Comparison of ENCODE assay signal across 1 cellular context in the genomic region with DNA sequence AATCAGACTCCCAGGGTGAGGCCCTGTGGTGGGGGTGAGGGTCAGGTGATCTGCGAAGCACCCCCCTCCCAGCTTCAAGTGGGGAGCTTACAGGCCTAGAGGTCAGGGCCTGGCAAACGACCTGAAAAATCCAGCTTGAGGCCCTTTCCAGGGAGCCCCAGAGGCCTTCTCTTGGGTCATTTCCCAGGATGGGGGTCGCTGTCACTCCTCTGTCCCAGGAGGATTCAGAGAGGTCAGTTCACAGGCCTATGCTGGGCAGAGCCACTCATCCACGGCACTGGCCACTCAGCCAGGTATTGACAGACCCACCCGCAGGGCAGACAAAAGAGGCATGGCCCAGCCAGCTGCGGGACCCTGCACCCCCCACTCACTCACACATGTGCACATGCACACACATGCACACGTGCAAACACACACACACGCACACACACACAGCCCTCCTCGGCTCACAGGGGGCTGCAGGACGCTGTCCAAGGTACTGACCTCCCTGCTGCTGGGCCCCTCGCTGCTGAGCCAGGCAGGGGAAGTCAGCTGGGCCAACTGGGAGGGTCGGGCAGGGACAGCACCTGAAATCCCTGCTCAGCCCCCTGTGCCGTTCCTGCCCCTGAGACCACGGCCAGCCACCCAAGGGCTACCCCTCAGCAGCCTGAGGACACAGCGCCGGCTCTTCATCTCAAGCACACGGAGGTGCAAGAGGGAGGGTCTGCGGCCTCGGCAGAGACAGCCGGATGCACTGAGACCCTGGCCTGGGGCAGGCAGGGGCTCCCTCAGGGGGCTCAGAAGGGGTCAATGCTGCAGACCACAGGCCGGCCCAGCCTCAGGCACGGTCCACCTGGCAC.
TF ChIP-seq lines count a peak whose summit lies in the region.

No MANE protein-coding gene starts in this region.

TF ChIP-seq in HepG2, 621 proteins besides CTCF, POLR2A, EP300 and RAD21 (continued from another document and continues in another):
- TF ChIP-seq, protein P1, sequence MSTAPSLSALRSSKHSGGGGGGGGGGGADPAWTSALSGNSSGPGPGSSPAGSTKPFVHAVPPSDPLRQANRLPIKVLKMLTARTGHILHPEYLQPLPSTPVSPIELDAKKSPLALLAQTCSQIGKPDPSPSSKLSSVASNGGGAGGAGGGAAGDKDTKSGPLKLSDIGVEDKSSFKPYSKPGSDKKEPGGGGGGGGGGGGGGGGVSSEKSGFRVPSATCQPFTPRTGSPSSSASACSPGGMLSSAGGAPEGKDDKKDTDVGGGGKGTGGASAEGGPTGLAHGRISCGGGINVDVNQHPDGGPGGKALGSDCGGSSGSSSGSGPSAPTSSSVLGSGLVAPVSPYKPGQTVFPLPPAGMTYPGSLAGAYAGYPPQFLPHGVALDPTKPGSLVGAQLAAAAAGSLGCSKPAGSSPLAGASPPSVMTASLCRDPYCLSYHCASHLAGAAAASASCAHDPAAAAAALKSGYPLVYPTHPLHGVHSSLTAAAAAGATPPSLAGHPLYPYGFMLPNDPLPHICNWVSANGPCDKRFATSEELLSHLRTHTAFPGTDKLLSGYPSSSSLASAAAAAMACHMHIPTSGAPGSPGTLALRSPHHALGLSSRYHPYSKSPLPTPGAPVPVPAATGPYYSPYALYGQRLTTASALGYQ (CRISPR knock-in tag; IDR thresholded peaks at IDR 0.05) = peak; percentile 51; the same call in 1 of the 2 replicates
- TF ChIP-seq KLF13 (CRISPR knock-in tag; IDR thresholded peaks at IDR 0.05) (peak; percentile 78; the same call in 1 of the 2 replicates), ZNF121 (CRISPR knock-in tag; IDR thresholded peaks at IDR 0.05) (peak; percentile 45; the same call in 1 of the 2 replicates), EZH2 (conservative IDR thresholded peaks at IDR 0.05; ENCODE audit: low read depth, low read length) (no peak), ZNF530 (CRISPR knock-in tag; IDR thresholded peaks at IDR 0.05; ENCODE audit: low read depth) (peak; percentile 96), RFX1 (IDR thresholded peaks at IDR 0.05) (no peak), ZNF556 (CRISPR knock-in tag; IDR thresholded peaks at IDR 0.05; ENCODE audit: borderline replicate concordance) (peak; percentile 86), TEAD3 (CRISPR knock-in tag; optimal IDR thresholded peaks at IDR 0.05; ENCODE audit: borderline replicate concordance) (peak; percentile 74), ZNF33B (CRISPR knock-in tag; IDR thresholded peaks at IDR 0.05) (peak; percentile 86; the same call in 1 of the 2 replicates), ZNF354B (CRISPR knock-in tag; IDR thresholded peaks at IDR 0.05) (0 out of 2 replicates have a peak, but pooled peaks have one; percentile 87), RORA (CRISPR knock-in tag; IDR thresholded peaks at IDR 0.05) (no peak), ZNF543 (CRISPR knock-in tag; IDR thresholded peaks at IDR 0.05) (peak; percentile 95), ZNF607 (CRISPR knock-in tag; IDR thresholded peaks at IDR 0.05; ENCODE audit: borderline replicate concordance) (peak; percentile 100), ZSCAN31 (CRISPR knock-in tag; IDR thresholded peaks at IDR 0.05; ENCODE audit: low read depth) (peak; percentile 93), ZNF547 (CRISPR knock-in tag; IDR thresholded peaks at IDR 0.05) (peak; percentile 97), MED13 (CRISPR knock-in tag; IDR thresholded peaks at IDR 0.05) (0 out of 2 replicates have a peak, but pooled peaks have one; percentile 76), NPAS2 (CRISPR knock-in tag; IDR thresholded peaks at IDR 0.05; ENCODE audit: borderline replicate concordance) (peak; percentile 94; the same call in 1 of the 2 replicates), SAFB2 (CRISPR knock-in tag; IDR thresholded peaks at IDR 0.05; ENCODE audit: borderline replicate concordance, low read depth) (peak; percentile 94; the same call in 1 of the 2 replicates), TBX2 (CRISPR knock-in tag; IDR thresholded peaks at IDR 0.05; ENCODE audit: borderline replicate concordance) (peak; percentile 92), ZNF562 (CRISPR knock-in tag; IDR thresholded peaks at IDR 0.05; ENCODE audit: borderline replicate concordance) (no peak), ZNF781 (CRISPR knock-in tag; IDR thresholded peaks at IDR 0.05; ENCODE audit: borderline replicate concordance, not compliant biosample characterization) (peak; percentile 98), KDM5A (IDR thresholded peaks at IDR 0.05; ENCODE audit: borderline replicate concordance, low read length) (no peak), ZNF75D (CRISPR knock-in tag; IDR thresholded peaks at IDR 0.05; ENCODE audit: borderline replicate concordance) (no peak), CEBPB (IDR thresholded peaks at IDR 0.05; ENCODE audit: borderline replicate concordance, low read depth, low read length) (no peak), HDAC1 (CRISPR knock-in tag; IDR thresholded peaks at IDR 0.05) (peak; percentile 80), ZNF296 (CRISPR knock-in tag; conservative IDR thresholded peaks at IDR 0.05) (peak; percentile 96), SIX1 (CRISPR knock-in tag; IDR thresholded peaks at IDR 0.05; ENCODE audit: borderline replicate concordance) (no peak), MZF1 (CRISPR knock-in tag; IDR thresholded peaks at IDR 0.05; ENCODE audit: borderline replicate concordance) (peak; percentile 98), KAT2B (IDR thresholded peaks at IDR 0.05; ENCODE audit: borderline replicate concordance, low read depth, low read length) (no peak), GABPA (IDR thresholded peaks at IDR 0.05; ENCODE audit: low read depth, low read length) (no peak), GABPA (CRISPR knock-in tag; IDR thresholded peaks at IDR 0.05; ENCODE audit: low read depth) (no peak), FOXP1 (IDR thresholded peaks at IDR 0.05) (no peak), FOXP1 (CRISPR knock-in tag; IDR thresholded peaks at IDR 0.05) (0 out of 2 replicates have a peak, but pooled peaks have one; percentile 22), ZFY (CRISPR knock-in tag; IDR thresholded peaks at IDR 0.05) (peak; percentile 54; the same call in 1 of the 2 replicates), ZNF703 (CRISPR knock-in tag; IDR thresholded peaks at IDR 0.05; ENCODE audit: borderline replicate concordance) (peak; percentile 30; the same call in 1 of the 2 replicates), ASH2L (IDR thresholded peaks at IDR 0.05; ENCODE audit: insufficient read length, low read depth, low read length) (no peak), TGIF2 (CRISPR knock-in tag; IDR thresholded peaks at IDR 0.05) (peak; percentile 98), JUND (CRISPR knock-in tag; IDR thresholded peaks at IDR 0.05) (peak; percentile 80; the same call in 1 of the 2 replicates), ZNF253 (CRISPR knock-in tag; IDR thresholded peaks at IDR 0.05; ENCODE audit: borderline replicate concordance) (peak; percentile 90), GABPB1 (CRISPR knock-in tag; IDR thresholded peaks at IDR 0.05) (peak; percentile 73)
- TF ChIP-seq, protein P2, sequence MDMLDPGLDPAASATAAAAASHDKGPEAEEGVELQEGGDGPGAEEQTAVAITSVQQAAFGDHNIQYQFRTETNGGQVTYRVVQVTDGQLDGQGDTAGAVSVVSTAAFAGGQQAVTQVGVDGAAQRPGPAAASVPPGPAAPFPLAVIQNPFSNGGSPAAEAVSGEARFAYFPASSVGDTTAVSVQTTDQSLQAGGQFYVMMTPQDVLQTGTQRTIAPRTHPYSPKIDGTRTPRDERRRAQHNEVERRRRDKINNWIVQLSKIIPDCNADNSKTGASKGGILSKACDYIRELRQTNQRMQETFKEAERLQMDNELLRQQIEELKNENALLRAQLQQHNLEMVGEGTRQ (IDR thresholded peaks at IDR 0.05; ENCODE audit: low read depth, low read length) = no peak
- TF ChIP-seq, protein P2 (CRISPR knock-in tag; IDR thresholded peaks at IDR 0.05; ENCODE audit: borderline replicate concordance) = no peak
- TF ChIP-seq, protein P3, sequence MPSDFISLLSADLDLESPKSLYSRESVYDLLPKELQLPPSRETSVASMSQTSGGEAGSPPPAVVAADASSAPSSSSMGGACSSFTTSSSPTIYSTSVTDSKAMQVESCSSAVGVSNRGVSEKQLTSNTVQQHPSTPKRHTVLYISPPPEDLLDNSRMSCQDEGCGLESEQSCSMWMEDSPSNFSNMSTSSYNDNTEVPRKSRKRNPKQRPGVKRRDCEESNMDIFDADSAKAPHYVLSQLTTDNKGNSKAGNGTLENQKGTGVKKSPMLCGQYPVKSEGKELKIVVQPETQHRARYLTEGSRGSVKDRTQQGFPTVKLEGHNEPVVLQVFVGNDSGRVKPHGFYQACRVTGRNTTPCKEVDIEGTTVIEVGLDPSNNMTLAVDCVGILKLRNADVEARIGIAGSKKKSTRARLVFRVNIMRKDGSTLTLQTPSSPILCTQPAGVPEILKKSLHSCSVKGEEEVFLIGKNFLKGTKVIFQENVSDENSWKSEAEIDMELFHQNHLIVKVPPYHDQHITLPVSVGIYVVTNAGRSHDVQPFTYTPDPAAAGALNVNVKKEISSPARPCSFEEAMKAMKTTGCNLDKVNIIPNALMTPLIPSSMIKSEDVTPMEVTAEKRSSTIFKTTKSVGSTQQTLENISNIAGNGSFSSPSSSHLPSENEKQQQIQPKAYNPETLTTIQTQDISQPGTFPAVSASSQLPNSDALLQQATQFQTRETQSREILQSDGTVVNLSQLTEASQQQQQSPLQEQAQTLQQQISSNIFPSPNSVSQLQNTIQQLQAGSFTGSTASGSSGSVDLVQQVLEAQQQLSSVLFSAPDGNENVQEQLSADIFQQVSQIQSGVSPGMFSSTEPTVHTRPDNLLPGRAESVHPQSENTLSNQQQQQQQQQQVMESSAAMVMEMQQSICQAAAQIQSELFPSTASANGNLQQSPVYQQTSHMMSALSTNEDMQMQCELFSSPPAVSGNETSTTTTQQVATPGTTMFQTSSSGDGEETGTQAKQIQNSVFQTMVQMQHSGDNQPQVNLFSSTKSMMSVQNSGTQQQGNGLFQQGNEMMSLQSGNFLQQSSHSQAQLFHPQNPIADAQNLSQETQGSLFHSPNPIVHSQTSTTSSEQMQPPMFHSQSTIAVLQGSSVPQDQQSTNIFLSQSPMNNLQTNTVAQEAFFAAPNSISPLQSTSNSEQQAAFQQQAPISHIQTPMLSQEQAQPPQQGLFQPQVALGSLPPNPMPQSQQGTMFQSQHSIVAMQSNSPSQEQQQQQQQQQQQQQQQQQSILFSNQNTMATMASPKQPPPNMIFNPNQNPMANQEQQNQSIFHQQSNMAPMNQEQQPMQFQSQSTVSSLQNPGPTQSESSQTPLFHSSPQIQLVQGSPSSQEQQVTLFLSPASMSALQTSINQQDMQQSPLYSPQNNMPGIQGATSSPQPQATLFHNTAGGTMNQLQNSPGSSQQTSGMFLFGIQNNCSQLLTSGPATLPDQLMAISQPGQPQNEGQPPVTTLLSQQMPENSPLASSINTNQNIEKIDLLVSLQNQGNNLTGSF (CRISPR knock-in tag; IDR thresholded peaks at IDR 0.05) = peak; percentile 98
- TF ChIP-seq, protein P4, sequence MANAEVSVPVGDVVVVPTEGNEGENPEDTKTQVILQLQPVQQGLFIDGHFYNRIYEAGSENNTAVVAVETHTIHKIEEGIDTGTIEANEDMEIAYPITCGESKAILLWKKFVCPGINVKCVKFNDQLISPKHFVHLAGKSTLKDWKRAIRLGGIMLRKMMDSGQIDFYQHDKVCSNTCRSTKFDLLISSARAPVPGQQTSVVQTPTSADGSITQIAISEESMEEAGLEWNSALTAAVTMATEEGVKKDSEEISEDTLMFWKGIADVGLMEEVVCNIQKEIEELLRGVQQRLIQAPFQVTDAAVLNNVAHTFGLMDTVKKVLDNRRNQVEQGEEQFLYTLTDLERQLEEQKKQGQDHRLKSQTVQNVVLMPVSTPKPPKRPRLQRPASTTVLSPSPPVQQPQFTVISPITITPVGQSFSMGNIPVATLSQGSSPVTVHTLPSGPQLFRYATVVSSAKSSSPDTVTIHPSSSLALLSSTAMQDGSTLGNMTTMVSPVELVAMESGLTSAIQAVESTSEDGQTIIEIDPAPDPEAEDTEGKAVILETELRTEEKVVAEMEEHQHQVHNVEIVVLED (CRISPR knock-in tag; IDR thresholded peaks at IDR 0.05; ENCODE audit: borderline replicate concordance) = no peak
- TF ChIP-seq, protein P5, sequence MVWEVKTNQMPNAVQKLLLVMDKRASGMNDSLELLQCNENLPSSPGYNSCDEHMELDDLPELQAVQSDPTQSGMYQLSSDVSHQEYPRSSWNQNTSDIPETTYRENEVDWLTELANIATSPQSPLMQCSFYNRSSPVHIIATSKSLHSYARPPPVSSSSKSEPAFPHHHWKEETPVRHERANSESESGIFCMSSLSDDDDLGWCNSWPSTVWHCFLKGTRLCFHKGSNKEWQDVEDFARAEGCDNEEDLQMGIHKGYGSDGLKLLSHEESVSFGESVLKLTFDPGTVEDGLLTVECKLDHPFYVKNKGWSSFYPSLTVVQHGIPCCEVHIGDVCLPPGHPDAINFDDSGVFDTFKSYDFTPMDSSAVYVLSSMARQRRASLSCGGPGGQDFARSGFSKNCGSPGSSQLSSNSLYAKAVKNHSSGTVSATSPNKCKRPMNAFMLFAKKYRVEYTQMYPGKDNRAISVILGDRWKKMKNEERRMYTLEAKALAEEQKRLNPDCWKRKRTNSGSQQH (CRISPR knock-in tag; IDR thresholded peaks at IDR 0.05; ENCODE audit: low read depth) = peak; percentile 99
- TF ChIP-seq, protein P6, sequence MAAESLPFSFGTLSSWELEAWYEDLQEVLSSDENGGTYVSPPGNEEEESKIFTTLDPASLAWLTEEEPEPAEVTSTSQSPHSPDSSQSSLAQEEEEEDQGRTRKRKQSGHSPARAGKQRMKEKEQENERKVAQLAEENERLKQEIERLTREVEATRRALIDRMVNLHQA (CRISPR knock-in tag; IDR thresholded peaks at IDR 0.05) = no peak
- TF ChIP-seq, protein P7, sequence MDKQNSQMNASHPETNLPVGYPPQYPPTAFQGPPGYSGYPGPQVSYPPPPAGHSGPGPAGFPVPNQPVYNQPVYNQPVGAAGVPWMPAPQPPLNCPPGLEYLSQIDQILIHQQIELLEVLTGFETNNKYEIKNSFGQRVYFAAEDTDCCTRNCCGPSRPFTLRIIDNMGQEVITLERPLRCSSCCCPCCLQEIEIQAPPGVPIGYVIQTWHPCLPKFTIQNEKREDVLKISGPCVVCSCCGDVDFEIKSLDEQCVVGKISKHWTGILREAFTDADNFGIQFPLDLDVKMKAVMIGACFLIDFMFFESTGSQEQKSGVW (CRISPR knock-in tag; IDR thresholded peaks at IDR 0.05; ENCODE audit: borderline replicate concordance) = no peak; the same call in 1 of the 2 replicates
- TF ChIP-seq, protein P8, sequence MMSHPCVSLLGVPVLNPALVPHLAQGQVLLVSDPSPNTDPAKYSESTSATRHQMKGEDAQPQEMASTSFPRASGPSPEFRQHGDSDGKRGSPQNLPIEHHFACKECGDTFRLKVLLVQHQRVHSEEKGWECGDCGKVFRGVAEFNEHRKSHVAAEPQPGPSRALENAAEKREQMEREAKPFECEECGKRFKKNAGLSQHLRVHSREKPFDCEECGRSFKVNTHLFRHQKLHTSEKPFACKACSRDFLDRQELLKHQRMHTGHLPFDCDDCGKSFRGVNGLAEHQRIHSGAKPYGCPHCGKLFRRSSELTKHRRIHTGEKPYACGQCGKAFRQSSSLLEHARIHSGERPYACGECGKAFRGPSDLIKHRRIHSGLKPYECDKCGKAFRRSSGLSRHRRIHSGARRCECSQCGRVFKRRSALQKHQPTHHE (CRISPR knock-in tag; IDR thresholded peaks at IDR 0.05; ENCODE audit: borderline replicate concordance) = 0 out of 2 replicates have a peak, but pooled peaks have one; percentile 82
